Comparison of ENCODE assay signal across 28 cellular contexts in genomic region chr7:121475806-121476205, GRCh38.
A peak's percentile ranks its signal among the peaks of the same experiment; 100 is the strongest.
DNase-seq lines count a peak whose midpoint lies in the region; ATAC-seq and TF ChIP-seq lines count a peak whose summit lies in the region.
"Had no signal": no experiment of that assay in that cellular context is flagged by ENCODE, and none has a peak within 500 bp of the region (broad histone marks: within the 10 kb centered on the region; RNA-seq: fewer than 3 reads in every experiment).

No MANE protein-coding gene starts in this region.

- peaks cover 0 to 6% of the 10 kb centered on the region in 2 donors for H3K4me1 Mint-ChIP-seq in stimulated activated naive B cell treated with anti-CD40 and anti-IgM and Interleukin-4, amounts not matched to agents 10 μg/mL and 1 μg/mL and 100 μg/mL, for 72 hours

- H3K79me1 ChIP-seq in neuronal stem cell (ENCODE audit: low read depth, low read length), result no peaks in the 10 kb centered on the region

- H3K27me3 ChIP-seq in right lobe of liver (no peaks in the 10 kb centered on the region), neuronal stem cell (ENCODE audit: control insufficient read depth in 3 of 3, insufficient read depth in 3 of 3, low read depth in 1 of 3, low read length in 3 of 3) (no peaks in the 10 kb centered on the region)
- H3K27me3 ChIP-seq: MG63, SJCRH30, tibial artery had no signal

- H3K4me2 ChIP-seq in neuronal stem cell (ENCODE audit: insufficient read depth, low read length, poor library complexity, severe bottlenecking), result no peak overlapping the region

- no peak for TF ChIP-seq POLR2A in right lobe of liver (IDR thresholded peaks at IDR 0.05)

- peaks cover 2 to 3% of the 10 kb centered on the region in 2 donors for H3K9me3 Mint-ChIP-seq in stimulated activated naive B cell treated with anti-CD40 and anti-IgM and Interleukin-4, amounts not matched to agents 10 μg/mL and 1 μg/mL and 100 μg/mL, for 72 hours
- H3K9me3 Mint-ChIP-seq: CD4-positive, alpha-beta T cell; neural crest cell; stimulated activated naive CD8-positive, alpha-beta T cell treated with anti-CD3 and anti-CD28 coated beads, Interleukin-15, Interleukin-2, amounts not matched to agents 100 ng/mL and 50 ng/mL, for 24 hours had no signal

- no peak overlapping the region for H4K91ac ChIP-seq in neuronal stem cell (ENCODE audit: low read depth, low read length, poor library complexity)

- H3K9me3 ChIP-seq in right lobe of liver (no peaks in the 10 kb centered on the region), neuronal stem cell (replicated peaks in 1 of 2; ENCODE audit: control insufficient read depth in 2 of 2, insufficient read depth in 1 of 2, low read depth in 1 of 2, low read length in 2 of 2) (peaks cover 0 to 3% of the 10 kb centered on the region in 2 donors)
- H3K9me3 ChIP-seq: MG63, SJCRH30, tibial artery had no signal

- H3K27ac Mint-ChIP-seq in stimulated activated naive B cell treated with anti-CD40 and anti-IgM and Interleukin-4, amounts not matched to agents 10 μg/mL and 1 μg/mL and 100 μg/mL, for 72 hours, result no peak overlapping the region
- H3K27ac Mint-ChIP-seq: CD4-positive, alpha-beta T cell; H9; stimulated activated naive CD8-positive, alpha-beta T cell treated with anti-CD3 and anti-CD28 coated beads, Interleukin-15, Interleukin-2, amounts not matched to agents 100 ng/mL and 50 ng/mL, for 24 hours; T-helper 17 cell had no signal

- H2BK12ac ChIP-seq in neuronal stem cell (ENCODE audit: low read length), result no peak overlapping the region

- no peak for TF ChIP-seq CTCF in right lobe of liver (IDR thresholded peaks at IDR 0.05)

- DNase-seq in Right ventricle myocardium superior, result peak; percentile 53
- DNase-seq in cardiac septum (ENCODE audit: low spot score), result no peak
- peak; percentile 41 for DNase-seq in left cardiac atrium
- DNase-seq in right lobe of liver, result peak; percentile 58 to 76 (median 65)
- DNase-seq in stimulated activated CD4-positive, alpha-beta T cell treated with anti-CD3 and anti-CD28 coated beads, Interleukin-12 subunit alpha, Interleukin-12 subunit beta, amount 100 ng/mL, for 4 hours, result no peak
- DNase-seq in stimulated activated naive B cell treated with anti-CD40 and anti-IgM and Interleukin-4, amounts not matched to agents 10 μg/mL and 1 μg/mL and 100 μg/mL, for 72 hours, result no peak
- no peak for DNase-seq in activated effector memory CD4-positive, alpha-beta T cell treated with Interleukin-2 at 50 U/mL for 16 hours
- no peak for DNase-seq in neuronal stem cell (ENCODE audit: low spot score)
- DNase-seq: activated CD4-positive, alpha-beta T cell treated with anti-CD3 and anti-CD28 coated beads for 4 hours; activated CD8-positive, alpha-beta memory T cell treated with anti-CD3 and anti-CD28 coated beads for 24 hours; activated gamma-delta T cell treated with Interleukin-2 at 50 U/mL for 16 hours; CD4-positive, alpha-beta T cell; effector CD8-positive, alpha-beta T cell; H9; MG63; NCI-H1105 treated with DMSO at 0.1 percent for 48 hours; NCI-H2029; NCI-H226; NCI-H69; posterior cingulate gyrus; SJCRH30; stimulated activated CD4-positive, alpha-beta T cell treated with anti-CD3 and anti-CD28 coated beads, Interleukin-15, amount 100 ng/mL, for 24 hours; T-helper 17 cell; tibial artery had no signal

- no peak overlapping the region for H2BK15ac ChIP-seq in neuronal stem cell (ENCODE audit: low read length)

- no peak overlapping the region for H3K9ac ChIP-seq in neuronal stem cell (ENCODE audit: low read depth, low read length, poor library complexity)

- no peak overlapping the region for H2BK120ac ChIP-seq in neuronal stem cell (ENCODE audit: low read depth, low read length)

- WGBS in right lobe of liver (ENCODE audit: insufficient coverage, low coverage, low lambda C conversion rate, missing lambda C conversion rate), result 24% methylated on average over 2 of the region's 2 CpGs
- no CpG with 5 or more reads among the region's 2 CpGs for WGBS in neuronal stem cell (ENCODE audit: extremely low coverage in 2 of 2, insufficient read length in 2 of 2, insufficient replicate concordance in 1 of 2), 2 donors

- H3K4me3 ChIP-seq in right lobe of liver (no peak overlapping the region), neuronal stem cell (ENCODE audit: low read length in 2 of 2) (no peak overlapping the region)
- H3K4me3 ChIP-seq: K562, MG63, SJCRH30, tibial artery had no signal

- H3K23ac ChIP-seq in neuronal stem cell (ENCODE audit: low read depth, low read length, poor library complexity), result no peak overlapping the region

- no peak overlapping the region for H2AK5ac ChIP-seq in neuronal stem cell (ENCODE audit: low read depth, low read length)

- H3K36me3 ChIP-seq in right lobe of liver (no peaks in the 10 kb centered on the region), neuronal stem cell (replicated peaks in 1 of 2; ENCODE audit: control insufficient read depth in 2 of 2, insufficient read depth in 2 of 2, low read length in 2 of 2) (peaks cover 0 to 2% of the 10 kb centered on the region in 2 donors)
- H3K36me3 ChIP-seq: MG63, SJCRH30, tibial artery had no signal

- no peak overlapping the region for H2AFZ ChIP-seq in neuronal stem cell (ENCODE audit: low read length)

- no peak overlapping the region for H4K8ac ChIP-seq in neuronal stem cell (ENCODE audit: low read depth, low read length)

- H3K4me3 Mint-ChIP-seq in stimulated activated naive B cell treated with anti-CD40 and anti-IgM and Interleukin-4, amounts not matched to agents 10 μg/mL and 1 μg/mL and 100 μg/mL, for 72 hours, result no peak overlapping the region
- H3K4me3 Mint-ChIP-seq: CD4-positive, alpha-beta T cell; H9; neural crest cell; stimulated activated naive CD8-positive, alpha-beta T cell treated with anti-CD3 and anti-CD28 coated beads, Interleukin-15, Interleukin-2, amounts not matched to agents 100 ng/mL and 50 ng/mL, for 24 hours; T-helper 17 cell had no signal

- H3K27ac ChIP-seq in right lobe of liver, result peak overlapping the region in 2 of 3 donors; percentile 56 to 57
- no peak overlapping the region for H3K27ac ChIP-seq in neuronal stem cell (replicated peaks; ENCODE audit: low read length)
- H3K27ac ChIP-seq: SJCRH30, tibial artery had no signal

- H3K18ac ChIP-seq in neuronal stem cell (ENCODE audit: low read length), result no peak overlapping the region

- no peak overlapping the region for H3K14ac ChIP-seq in neuronal stem cell (ENCODE audit: low read length)

- ATAC-seq in Right ventricle myocardium superior (ENCODE audit: poor library complexity) (peak; percentile 59), left cardiac atrium (peak; percentile 23 to 37), right lobe of liver (peak; percentile 92 to 97 (median 93))
- no peak for ATAC-seq in stimulated activated naive B cell treated with anti-CD40 and anti-IgM and Interleukin-4, amounts not matched to agents 10 μg/mL and 1 μg/mL and 100 μg/mL, for 72 hours (replicated peaks)
- ATAC-seq: K562, sciatic nerve, T-helper 17 cell had no signal

- no peaks in the 10 kb centered on the region for H3K27me3 Mint-ChIP-seq in stimulated activated naive B cell treated with anti-CD40 and anti-IgM and Interleukin-4, amounts not matched to agents 10 μg/mL and 1 μg/mL and 100 μg/mL, for 72 hours
- H3K27me3 Mint-ChIP-seq: CD4-positive, alpha-beta T cell; T-helper 17 cell had no signal

- H3K4ac ChIP-seq in neuronal stem cell (ENCODE audit: low read length), result no peak overlapping the region

- H3K36me3 Mint-ChIP-seq in stimulated activated naive B cell treated with anti-CD40 and anti-IgM and Interleukin-4, amounts not matched to agents 10 μg/mL and 1 μg/mL and 100 μg/mL, for 72 hours, result no peaks in the 10 kb centered on the region

- H3K4me1 ChIP-seq in right lobe of liver, result peaks cover 0 to 9% (median 0%) of the 10 kb centered on the region in 4 donors
- peaks cover 12 to 16% of the 10 kb centered on the region in 2 donors for H3K4me1 ChIP-seq in neuronal stem cell (ENCODE audit: control insufficient read depth in 2 of 2, insufficient read depth in 1 of 2, low read depth in 1 of 2, low read length in 2 of 2)
- H3K4me1 ChIP-seq: tibial artery had no signal

- H2BK5ac ChIP-seq in neuronal stem cell (ENCODE audit: low read length), result no peak overlapping the region

- intact Hi-C loops in Right ventricle myocardium superior (cut with DNase I) (no loop called here), cardiac septum (cut with DNase I) (no loop called here), left cardiac atrium (cut with DNase I) (no loop called here), right lobe of liver (cut with DNase I) (no loop called here)

Comparison
In these comparisons a context has a peak if more than half of its experiments do, and no peak if none do; other contexts are left out.
1. DNase-seq: peak in Right ventricle myocardium superior (single experiment), left cardiac atrium (single experiment) and right lobe of liver (3 of 3); none in cardiac septum (single experiment), stimulated activated CD4-positive, alpha-beta T cell treated with anti-CD3 and anti-CD28 coated beads, Interleukin-12 subunit alpha, Interleukin-12 subunit beta, amount 100 ng/mL, for 4 hours (single experiment), stimulated activated naive B cell treated with anti-CD40 and anti-IgM and Interleukin-4, amounts not matched to agents 10 μg/mL and 1 μg/mL and 100 μg/mL, for 72 hours (single experiment), activated effector memory CD4-positive, alpha-beta T cell treated with Interleukin-2 at 50 U/mL for 16 hours (single experiment) and neuronal stem cell (single experiment).
2. ATAC-seq: peak in Right ventricle myocardium superior (single experiment), left cardiac atrium (2 of 2) and right lobe of liver (4 of 4); none in stimulated activated naive B cell treated with anti-CD40 and anti-IgM and Interleukin-4, amounts not matched to agents 10 μg/mL and 1 μg/mL and 100 μg/mL, for 72 hours (0 of 2).